8 cellular contexts compared by ENCODE assay signal in genomic region chr10:11162828-11163599, GRCh38.
A peak's percentile ranks its signal among the peaks of the same experiment; 100 is the strongest.
DNase-seq lines count a peak whose midpoint lies in the region; ATAC-seq and TF ChIP-seq lines count a peak whose summit lies in the region.

No MANE protein-coding gene starts in this region.

- H3K4me1 Mint-ChIP-seq in T-helper 2 cell treated with Interferon-gamma antibody and Interleukin-4, amounts not matched to agents 5 μg/mL and 100 μg/mL, for 36 hours (ENCODE audit: low read depth), result peaks cover 55% of the 10 kb centered on the region
- peaks cover 57% of the 10 kb centered on the region for H3K4me1 Mint-ChIP-seq in brain

- no peaks in the 10 kb centered on the region for H3K27me3 ChIP-seq in neutrophil

- H3K27ac Mint-ChIP-seq in T-helper 2 cell treated with Interferon-gamma antibody and Interleukin-4, amounts not matched to agents 5 μg/mL and 100 μg/mL, for 36 hours, result peak overlapping the region; percentile 99
- H3K27ac Mint-ChIP-seq in brain, result peak overlapping the region; percentile 89 to 98 (median 98)

- peak overlapping the region; percentile 96 for H3K27ac ChIP-seq in neutrophil

- no peaks in the 10 kb centered on the region for H3K9me3 ChIP-seq in neutrophil

- peak; percentile 78 for DNase-seq in T-helper 2 cell treated with Interferon-gamma antibody and Interleukin-4, amounts not matched to agents 5 μg/mL and 100 μg/mL, for 36 hours (ENCODE audit: low spot score)
- no peak for DNase-seq in HuH-7 (ENCODE audit: low spot score)
- DNase-seq in DMS153 (lab: John Stamatoyannopoulos, UW), result no peak
- DNase-seq in NCI-H446 (lab: John Stamatoyannopoulos, UW), result no peak

- peaks cover 16% of the 10 kb centered on the region for H3K36me3 Mint-ChIP-seq in T-helper 2 cell treated with Interferon-gamma antibody and Interleukin-4, amounts not matched to agents 5 μg/mL and 100 μg/mL, for 36 hours (ENCODE audit: low read depth)
- peaks cover 39% of the 10 kb centered on the region for H3K36me3 Mint-ChIP-seq in brain

- H3K27me3 Mint-ChIP-seq in T-helper 2 cell treated with Interferon-gamma antibody and Interleukin-4, amounts not matched to agents 5 μg/mL and 100 μg/mL, for 36 hours (ENCODE audit: low read depth), result no peaks in the 10 kb centered on the region
- peaks cover 11% of the 10 kb centered on the region for H3K27me3 Mint-ChIP-seq in brain

- peaks cover 6% of the 10 kb centered on the region for H3K36me3 ChIP-seq in neutrophil

- peaks cover 53 to 75% of the 10 kb centered on the region in 2 experiments for H3K4me1 ChIP-seq in neutrophil (ENCODE audit: control insufficient read depth in 1 of 2, insufficient read depth in 1 of 2, low read depth in 1 of 2, low read length in 1 of 2)

- TF ChIP-seq CTCF in brain (conservative IDR thresholded peaks at IDR 0.05) (no peak), neutrophil (IDR thresholded peaks at IDR 0.05) (peak; percentile 45)

- peak overlapping the region; percentile 93 to 97 for H3K4me3 ChIP-seq in neutrophil (ENCODE audit: low read depth in 1 of 2, low read length in 1 of 2)

- H3K9me3 Mint-ChIP-seq in T-helper 2 cell treated with Interferon-gamma antibody and Interleukin-4, amounts not matched to agents 5 μg/mL and 100 μg/mL, for 36 hours, result peaks cover 10% of the 10 kb centered on the region
- H3K9me3 Mint-ChIP-seq in brain, result peaks cover 0 to 23% (median 13%) of the 10 kb centered on the region in 5 experiments

- no peak overlapping the region for H3K4me3 Mint-ChIP-seq in T-helper 2 cell treated with Interferon-gamma antibody and Interleukin-4, amounts not matched to agents 5 μg/mL and 100 μg/mL, for 36 hours
- peak overlapping the region in 4 of 5 experiments; percentile 92 to 98 (median 94) for H3K4me3 Mint-ChIP-seq in brain

- ATAC-seq in GM18909 (IDR thresholded peaks at IDR 0.05; ENCODE audit: poor library complexity, unreplicated experiment) (peak; percentile 78), HG03064 (IDR thresholded peaks at IDR 0.05; ENCODE audit: low read depth, unreplicated experiment) (peak; percentile 63)
